14 cellular contexts compared by ENCODE assay signal in the genomic region with DNA sequence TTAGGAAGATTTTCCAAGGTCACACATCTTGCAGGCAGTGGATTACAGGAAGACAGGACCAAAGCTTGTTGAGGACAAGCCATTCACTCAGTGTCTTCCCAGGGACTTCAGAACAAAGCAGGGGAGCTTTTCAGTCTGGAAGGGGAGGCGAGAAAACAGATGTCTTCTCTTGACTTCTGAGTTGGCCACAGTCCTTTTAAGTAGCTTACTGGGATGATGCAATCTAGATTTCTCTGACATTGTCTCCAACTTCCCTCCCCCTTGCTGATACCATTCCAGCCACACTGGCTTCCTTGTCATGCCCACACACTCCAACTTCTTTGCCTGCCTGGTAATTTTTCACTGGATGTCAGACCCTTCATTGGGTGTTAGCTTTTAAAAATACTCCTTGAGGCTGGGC.
DNase-seq lines count a peak whose midpoint lies in the region; ATAC-seq and TF ChIP-seq lines count a peak whose summit lies in the region.
"Had no signal": no experiment of that assay in that cellular context is flagged by ENCODE, and none has a peak within 500 bp of the region (broad histone marks: within the 10 kb centered on the region; RNA-seq: fewer than 3 reads in every experiment).

No MANE protein-coding gene starts in this region.

- no peaks in the 10 kb centered on the region for H3K9me3 ChIP-seq in DND-41 (ENCODE audit: insufficient read depth, low read length, severe bottlenecking)
- H3K9me3 ChIP-seq in osteoblast (ENCODE audit: low read depth, low read length), result no peaks in the 10 kb centered on the region

- H3K4me1 Mint-ChIP-seq in chondrocyte (ENCODE audit: low read depth), result no peaks in the 10 kb centered on the region
- no peaks in the 10 kb centered on the region for H3K4me1 Mint-ChIP-seq in activated T-helper 2 cell treated with anti-CD3 and anti-CD28 coated beads, Interferon-gamma antibody, Interleukin-2, Interleukin-4, amounts not matched to agents 10 μg/mL and 5 μg/mL and 100 μg/mL, durations not matched to agents 14 hours and 24 hours and 36 hours (ENCODE audit: low read depth)
- H3K4me1 Mint-ChIP-seq: activated B cell treated with CpG ODN at 0.5 μM for 24 hours had no signal

- H3K4me2 ChIP-seq in DND-41 (ENCODE audit: insufficient read depth, low read length), result no peak overlapping the region
- peak overlapping the region; percentile 49 for H3K4me2 ChIP-seq in osteoblast (ENCODE audit: insufficient read depth, low read length)

- H3K36me3 Mint-ChIP-seq in chondrocyte (ENCODE audit: low read depth), result no peaks in the 10 kb centered on the region
- no peaks in the 10 kb centered on the region for H3K36me3 Mint-ChIP-seq in activated T-helper 2 cell treated with anti-CD3 and anti-CD28 coated beads, Interferon-gamma antibody, Interleukin-2, Interleukin-4, amounts not matched to agents 10 μg/mL and 5 μg/mL and 100 μg/mL, durations not matched to agents 14 hours and 24 hours and 36 hours (ENCODE audit: low read depth)
- H3K36me3 Mint-ChIP-seq: brain had no signal

- ATAC-seq in DND-41 (ENCODE audit: insufficient read depth, low read depth), result peak; percentile 42; the same call in 1 of the 3 replicates

- no peak overlapping the region for H3K9ac ChIP-seq in DND-41 (ENCODE audit: low read depth, low read length)

- H3K27ac Mint-ChIP-seq in chondrocyte (ENCODE audit: unreplicated experiment), result no peak overlapping the region
- H3K27ac Mint-ChIP-seq in activated T-helper 2 cell treated with anti-CD3 and anti-CD28 coated beads, Interferon-gamma antibody, Interleukin-2, Interleukin-4, amounts not matched to agents 10 μg/mL and 5 μg/mL and 100 μg/mL, durations not matched to agents 14 hours and 24 hours and 36 hours, result no peak overlapping the region
- H3K27ac Mint-ChIP-seq: activated B cell treated with CpG ODN at 0.5 μM for 24 hours had no signal

- H4K20me1 ChIP-seq in DND-41 (ENCODE audit: insufficient read depth, low read length) (no peaks in the 10 kb centered on the region), osteoblast (ENCODE audit: insufficient read depth, low read length) (no peaks in the 10 kb centered on the region)

- no peak overlapping the region for H3K27ac ChIP-seq in DND-41 (ENCODE audit: low read length)
- peak overlapping the region; percentile 70 for H3K27ac ChIP-seq in osteoblast (ENCODE audit: low read depth, low read length)
- H3K27ac ChIP-seq: RWPE1 had no signal

- DNase-seq in DND-41 (no peak), NCI-H524 treated with DMSO at 0.1 percent for 48 hours (lab: John Stamatoyannopoulos, UW) (peak; percentile 14), epithelial cell of esophagus (ENCODE audit: low read depth) (peak; percentile 34), osteoblast (ENCODE audit: insufficient read length, low spot score, missing footprints) (no peak), NCI-H2227 (lab: John Stamatoyannopoulos, UW; ENCODE audit: unreplicated experiment) (no peak), chondrocyte (ENCODE audit: low spot score) (no peak), nucleus accumbens (lab: John Stamatoyannopoulos, UW) (no peak)
- DNase-seq in activated T-helper 2 cell treated with anti-CD3 and anti-CD28 coated beads, Interferon-gamma antibody, Interleukin-2, Interleukin-4, amounts not matched to agents 10 μg/mL and 5 μg/mL and 100 μg/mL, durations not matched to agents 14 hours and 24 hours and 36 hours (ENCODE audit: low spot score), result no peak
- DNase-seq: activated B cell treated with CpG ODN at 0.5 μM for 24 hours; DMS79 treated with DMSO at 0.1 percent for 48 hours; islet precursor cell; stimulated activated CD4-positive, alpha-beta T cell treated with anti-CD3 and anti-CD28 coated beads, Interleukin-15, amount 100 ng/mL, for 24 hours had no signal

- no peak overlapping the region for H3K4me3 ChIP-seq in DND-41 (ENCODE audit: low read depth in 1 of 2, low read length in 2 of 2)
- H3K4me3 ChIP-seq in epithelial cell of esophagus (ENCODE audit: low read length), result no peak overlapping the region
- H3K4me3 ChIP-seq in osteoblast (ENCODE audit: insufficient read depth, low read length), result no peak overlapping the region

- H3K36me3 ChIP-seq in DND-41 (ENCODE audit: insufficient read depth, low read length), result no peaks in the 10 kb centered on the region
- no peaks in the 10 kb centered on the region for H3K36me3 ChIP-seq in osteoblast (ENCODE audit: insufficient read depth, low read length)

- H3K9me3 Mint-ChIP-seq in chondrocyte (ENCODE audit: low read depth), result peaks cover 11% of the 10 kb centered on the region
- H3K9me3 Mint-ChIP-seq in activated T-helper 2 cell treated with anti-CD3 and anti-CD28 coated beads, Interferon-gamma antibody, Interleukin-2, Interleukin-4, amounts not matched to agents 10 μg/mL and 5 μg/mL and 100 μg/mL, durations not matched to agents 14 hours and 24 hours and 36 hours, result no peaks in the 10 kb centered on the region

- no peaks in the 10 kb centered on the region for H3K4me1 ChIP-seq in DND-41 (ENCODE audit: insufficient read depth, low read length)
- H3K4me1 ChIP-seq in osteoblast (ENCODE audit: insufficient read depth, low read length), result peaks cover 16% of the 10 kb centered on the region

- H2AFZ ChIP-seq in DND-41 (ENCODE audit: low read depth, low read length) (no peak overlapping the region), osteoblast (ENCODE audit: low read length) (peak overlapping the region; percentile 69)

- H3K4me3 Mint-ChIP-seq in chondrocyte (ENCODE audit: unreplicated experiment), result no peak overlapping the region
- H3K4me3 Mint-ChIP-seq in activated T-helper 2 cell treated with anti-CD3 and anti-CD28 coated beads, Interferon-gamma antibody, Interleukin-2, Interleukin-4, amounts not matched to agents 10 μg/mL and 5 μg/mL and 100 μg/mL, durations not matched to agents 14 hours and 24 hours and 36 hours (ENCODE audit: low read depth), result no peak overlapping the region
- H3K4me3 Mint-ChIP-seq: activated B cell treated with CpG ODN at 0.5 μM for 24 hours, brain had no signal

- peaks cover 5% of the 10 kb centered on the region for H3K27me3 Mint-ChIP-seq in chondrocyte (ENCODE audit: low read depth)
- no peaks in the 10 kb centered on the region for H3K27me3 Mint-ChIP-seq in activated T-helper 2 cell treated with anti-CD3 and anti-CD28 coated beads, Interferon-gamma antibody, Interleukin-2, Interleukin-4, amounts not matched to agents 10 μg/mL and 5 μg/mL and 100 μg/mL, durations not matched to agents 14 hours and 24 hours and 36 hours (ENCODE audit: low read depth)

- TF ChIP-seq CTCF in DND-41 (IDR thresholded peaks at IDR 0.05; ENCODE audit: borderline replicate concordance, extremely low read depth, low read length, poor library complexity, severe bottlenecking) (no peak), epithelial cell of esophagus (IDR thresholded peaks at IDR 0.05; ENCODE audit: insufficient read depth, low read depth, low read length, missing control alignments) (no peak), osteoblast (IDR thresholded peaks at IDR 0.05; ENCODE audit: extremely low read depth, low read depth, low read length) (no peak), chondrocyte (IDR thresholded peaks at IDR 0.05) (no peak)

- intact Hi-C loops in activated T-helper 2 cell treated with anti-CD3 and anti-CD28 coated beads, Interferon-gamma antibody, Interleukin-2, Interleukin-4, amounts not matched to agents 10 μg/mL and 5 μg/mL and 100 μg/mL, durations not matched to agents 14 hours and 24 hours and 36 hours (cut with micrococcal nuclease), result no loop called here

- H3K79me2 ChIP-seq in DND-41 (ENCODE audit: insufficient read depth, low read length) (no peaks in the 10 kb centered on the region), osteoblast (ENCODE audit: insufficient read depth, low read length) (no peaks in the 10 kb centered on the region)

- H3K27me3 ChIP-seq in DND-41 (ENCODE audit: insufficient read depth, low read length, poor library complexity) (no peaks in the 10 kb centered on the region), osteoblast (ENCODE audit: insufficient read depth, low read length) (no peaks in the 10 kb centered on the region)

Comparison
In these comparisons a context has a peak if more than half of its experiments do, and no peak if none do; other contexts are left out.
1. DNase-seq: peak in NCI-H524 treated with DMSO at 0.1 percent for 48 hours (single experiment) and epithelial cell of esophagus (single experiment); none in DND-41 (single experiment), osteoblast (single experiment), NCI-H2227 (single experiment), chondrocyte (single experiment), activated T-helper 2 cell treated with anti-CD3 and anti-CD28 coated beads, Interferon-gamma antibody, Interleukin-2, Interleukin-4, amounts not matched to agents 10 μg/mL and 5 μg/mL and 100 μg/mL, durations not matched to agents 14 hours and 24 hours and 36 hours (single experiment) and nucleus accumbens (0 of 56).